ENCODE assay signal across 30 cellular contexts in the genomic region with DNA sequence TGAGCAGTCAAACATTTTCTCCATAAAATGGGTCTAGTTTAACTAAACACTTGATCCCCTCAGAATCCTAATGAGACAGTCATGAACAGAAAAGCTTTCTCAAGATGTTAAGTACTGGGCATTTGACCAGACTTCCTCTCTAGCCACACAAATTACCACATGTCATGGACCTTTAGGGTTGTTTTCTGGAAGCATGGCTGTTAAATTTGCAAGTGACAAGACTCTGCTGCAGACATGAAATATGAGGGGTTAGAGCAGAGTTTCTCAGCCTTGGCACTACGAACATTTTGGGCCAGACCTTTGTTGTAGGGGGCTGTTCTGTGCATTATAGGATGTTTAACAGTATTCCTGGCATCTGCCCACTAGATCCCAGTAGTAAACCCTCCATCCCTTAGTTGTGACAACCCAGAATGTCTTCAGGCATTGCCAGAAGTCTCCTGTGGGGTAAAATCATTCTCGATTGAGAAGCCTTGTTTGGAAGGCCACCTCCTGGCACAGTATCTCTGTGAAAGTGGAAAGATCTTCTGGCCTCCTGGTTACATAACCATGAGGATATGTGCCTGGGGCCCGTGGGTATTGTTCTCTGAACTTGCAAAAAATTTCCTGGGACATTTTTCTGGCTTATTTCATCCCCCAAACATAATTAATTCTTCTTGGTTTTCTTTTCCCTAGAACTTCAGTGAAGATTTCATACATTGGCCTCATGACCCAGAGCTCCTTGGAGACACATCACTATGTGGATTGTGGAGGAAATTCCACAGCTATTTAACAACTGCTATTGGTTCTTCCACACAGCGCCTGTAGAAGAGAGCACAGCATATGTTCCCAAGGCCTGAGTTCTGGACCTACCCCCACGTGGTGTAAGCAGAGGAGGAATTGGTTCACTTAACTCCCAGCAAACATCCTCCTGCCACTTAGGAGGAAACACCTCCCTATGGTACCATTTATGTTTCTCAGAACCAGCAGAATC. TPM values are rescaled to one million over a fixed set of nuclear protein-coding genes. Genes with fewer than 3 reads are reported as not detected.
A peak's percentile ranks its signal among the peaks of the same experiment; 100 is the strongest.
DNase-seq lines count a peak whose midpoint lies in the region; ATAC-seq, FAIRE-seq and TF ChIP-seq lines count a peak whose summit lies in the region.
"Had no signal": no experiment of that assay in that cellular context is flagged by ENCODE, and none has a peak within 500 bp of the region (broad histone marks: within the 10 kb centered on the region; RNA-seq: fewer than 3 reads in every experiment).

No MANE protein-coding gene starts in this region.

- TF ChIP-seq RAD21 in H1 (IDR thresholded peaks at IDR 0.05 in 1 of 2, conservative IDR thresholded peaks at IDR 0.05 in 1 of 2; ENCODE audit: low read depth in 2 of 2, low read length in 2 of 2): no peak

- CTCF ChIA-PET in H1 (lab: Charles Lee; ENCODE audit: partially characterized antibody): interaction anchor here (0.6 to 2.1 kb wide), 7 partner anchors 12 to 95 kb away, joined by 3 to 8 read pairs (median 4); a partner anchor contains a TSS

- H3K14ac ChIP-seq in H1 (ENCODE audit: insufficient read length): no peak overlapping the region

- H2AK5ac ChIP-seq in H1 (ENCODE audit: low read depth, low read length): no peak overlapping the region

- H3K4me2 ChIP-seq in H1 (ENCODE audit: insufficient read depth in 1 of 2, low read depth in 2 of 2, low read length in 2 of 2): no peak overlapping the region
- H3K4me2 ChIP-seq: BLaER1 treated with 17β-estradiol and CSF1 and Interleukin-3, amounts not matched to agents 10 nM and 100 nM had no signal

- H3K4me1 Mint-ChIP-seq in glutamatergic neuron (ENCODE audit: low read depth, unreplicated experiment): peaks cover 2% of the 10 kb centered on the region

- FAIRE-seq in H1 (lab: Jason Lieb, UNC): no peak
- FAIRE-seq: bronchial epithelial cell, D721Med, endometrium, kidney had no signal

- H3K79me2 ChIP-seq in H1 (ENCODE audit: control insufficient read depth in 1 of 2, insufficient read depth in 2 of 2, low read length in 2 of 2): no peaks in the 10 kb centered on the region

- no peak overlapping the region for H3K9ac ChIP-seq in H1 (replicated peaks in 1 of 4; ENCODE audit: extremely low read depth in 1 of 4, low read depth in 3 of 4, low read length in 3 of 4)
- H3K9ac ChIP-seq in subcutaneous abdominal adipose tissue (ENCODE audit: low read length in 5 of 5): peak overlapping the region in 1 of 5 donors; percentile 29
- H3K9ac ChIP-seq: BLaER1 treated with 17β-estradiol and CSF1 and Interleukin-3, amounts not matched to agents 10 nM and 100 nM had no signal

- no peak for DNase-seq in left ventricle myocardium inferior
- no peak for DNase-seq in cardiac septum (ENCODE audit: low spot score)
- DNase-seq in H1 (ENCODE audit: low read depth in 1 of 2, low spot score in 2 of 2): no peak
- peak; percentile 51 for DNase-seq in iris pigment epithelial cell (ENCODE audit: low read depth)
- no peak for DNase-seq in glutamatergic neuron
- DNase-seq in NCI-H2227 treated with DMSO at 0.1 percent for 48 hours (lab: John Stamatoyannopoulos, UW): no peak
- DNase-seq: activated CD8-positive, alpha-beta memory T cell treated with anti-CD3 and anti-CD28 coated beads, Interleukin-2, amount 50 U/mL, for 4 hours; activated effector memory CD4-positive, alpha-beta T cell treated with Interleukin-2 at 50 U/mL for 16 hours; activated naive CD8-positive, alpha-beta T cell treated with anti-CD3 and anti-CD28 coated beads, Interleukin-2, amount 50 U/mL, for 24 hours; foreskin keratinocyte; H7; kidney; naive B cell; NCI-H1417; NCI-H526 treated with DMSO at 0.1 percent for 48 hours; occipital lobe; retina; substantia nigra; upper lobe of right lung; WERI-Rb-1 had no signal

- H3K23ac ChIP-seq in H1 (ENCODE audit: insufficient read length): no peak overlapping the region

- H4K20me1 ChIP-seq in H1 (replicated peaks in 1 of 2; ENCODE audit: control insufficient read depth in 1 of 2, insufficient read depth in 2 of 2, low read length in 2 of 2): no peaks in the 10 kb centered on the region

- H3K4me1 ChIP-seq in left ventricle myocardium inferior: peaks cover 77% of the 10 kb centered on the region
- peaks cover 0 to 7% (median under 1%) of the 10 kb centered on the region in 4 experiments; a peak in 4 of 7 replicates for H3K4me1 ChIP-seq in H1 (replicated peaks in 1 of 4; ENCODE audit: control insufficient read depth in 3 of 4, insufficient read depth in 4 of 4, low read length in 3 of 4)
- H3K4me1 ChIP-seq in subcutaneous abdominal adipose tissue (ENCODE audit: control insufficient read depth in 5 of 5, insufficient read depth in 5 of 5, low read length in 5 of 5): peaks cover 12 to 43% (median 40%) of the 10 kb centered on the region in 5 donors

- TF ChIP-seq POLR2A in H1 (IDR thresholded peaks at IDR 0.05; ENCODE audit: control extremely low read depth in 1 of 2, low read depth in 2 of 2, low read length in 2 of 2): no peak

- H4K5ac ChIP-seq in H1 (ENCODE audit: insufficient read length, low read depth, low read length): no peak overlapping the region

- H3K4me3 ChIP-seq in left ventricle myocardium inferior (no peak overlapping the region), H1 (ENCODE audit: extremely low read depth in 1 of 4, insufficient read depth in 2 of 4, low read depth in 3 of 4, low read length in 4 of 4) (no peak overlapping the region), subcutaneous abdominal adipose tissue (ENCODE audit: low read depth in 1 of 5, low read length in 5 of 5) (no peak overlapping the region)
- H3K4me3 ChIP-seq: BLaER1 treated with 17β-estradiol and CSF1 and Interleukin-3, amounts not matched to agents 10 nM and 100 nM; upper lobe of right lung had no signal

- H3K4ac ChIP-seq in H1 (replicated peaks; ENCODE audit: insufficient read length, low read depth, low read length): no peak overlapping the region

- no peak overlapping the region for H2BK12ac ChIP-seq in H1 (ENCODE audit: low read depth, low read length)

- no peaks in the 10 kb centered on the region for H3K36me3 ChIP-seq in left ventricle myocardium inferior
- no peaks in the 10 kb centered on the region for H3K36me3 ChIP-seq in H1 (ENCODE audit: control insufficient read depth in 2 of 4, insufficient read depth in 4 of 4, low read length in 3 of 4)
- H3K36me3 ChIP-seq in subcutaneous abdominal adipose tissue (ENCODE audit: control insufficient read depth in 5 of 5, insufficient read depth in 5 of 5, low read length in 5 of 5): no peaks in the 10 kb centered on the region

- POLR2A ChIA-PET in H1 (lab: Charles Lee; ENCODE audit: partially characterized antibody): interaction anchor here (0.7 to 1.1 kb wide), 2 partner anchors 11 to 12 kb away, joined by 3 to 5 read pairs; no protein-coding TSS in a partner anchor

- no peak overlapping the region for H3K56ac ChIP-seq in H1 (replicated peaks; ENCODE audit: insufficient read length, low read depth, low read length)

- H2AFZ ChIP-seq in H1 (ENCODE audit: low read length): no peak overlapping the region

- no peak for ATAC-seq in HG02870 (IDR thresholded peaks at IDR 0.05; ENCODE audit: unreplicated experiment)
- ATAC-seq: activated naive CD8-positive, alpha-beta T cell treated with anti-CD3 and anti-CD28 coated beads, Interleukin-2, amount 50 U/mL, for 24 hours; foreskin keratinocyte; upper lobe of right lung had no signal

- H3K23me2 ChIP-seq in H1 (ENCODE audit: low read depth, low read length): peaks cover 6% of the 10 kb centered on the region; the same call in 1 of the 2 replicates

- intact Hi-C loops in left ventricle myocardium inferior (cut with micrococcal nuclease) (no loop called here), cardiac septum (cut with DNase I) (no loop called here)

- no peak overlapping the region for H2BK15ac ChIP-seq in H1 (ENCODE audit: low read length)

- H3K4me3 Mint-ChIP-seq in glutamatergic neuron (ENCODE audit: unreplicated experiment): no peak overlapping the region
- H3K4me3 Mint-ChIP-seq: activated naive CD8-positive, alpha-beta T cell treated with anti-CD3 and anti-CD28 coated beads, Interleukin-2, amount 50 U/mL, for 24 hours; memory B cell had no signal

- peaks cover 4% of the 10 kb centered on the region for H3K27me3 Mint-ChIP-seq in glutamatergic neuron (ENCODE audit: unreplicated experiment)
- H3K27me3 Mint-ChIP-seq: IgD-negative memory B cell, memory B cell, naive B cell had no signal

- TF ChIP-seq CTCF in left ventricle myocardium inferior (IDR thresholded peaks at IDR 0.05; ENCODE audit: borderline replicate concordance) (no peak), H1 (IDR thresholded peaks at IDR 0.05; ENCODE audit: control extremely low read depth in 1 of 3, insufficient read depth in 1 of 3, low read depth in 1 of 3, low read length in 3 of 3) (no peak), glutamatergic neuron (IDR thresholded peaks at IDR 0.05; ENCODE audit: partially characterized antibody, unreplicated experiment) (no peak)

- H3K9me3 ChIP-seq in left ventricle myocardium inferior (replicated peaks): no peaks in the 10 kb centered on the region
- H3K9me3 ChIP-seq in H1 (ENCODE audit: insufficient read depth in 2 of 2, low read depth in 1 of 2, low read length in 1 of 2): no peaks in the 10 kb centered on the region
- no peaks in the 10 kb centered on the region for H3K9me3 ChIP-seq in subcutaneous abdominal adipose tissue (ENCODE audit: control insufficient read depth in 5 of 5, low read length in 5 of 5)
- H3K9me3 ChIP-seq: BLaER1 treated with 17β-estradiol and CSF1 and Interleukin-3, amounts not matched to agents 10 nM and 100 nM; upper lobe of right lung had no signal

- no peaks in the 10 kb centered on the region; the same call in 1 of the 2 replicates for H3K79me1 ChIP-seq in H1 (ENCODE audit: low read depth, low read length)

- H2BK120ac ChIP-seq in H1 (replicated peaks; ENCODE audit: low read depth, low read length): no peak overlapping the region

- H3K9me3 Mint-ChIP-seq in glutamatergic neuron (ENCODE audit: unreplicated experiment): peaks cover 1% of the 10 kb centered on the region
- H3K9me3 Mint-ChIP-seq: activated naive CD8-positive, alpha-beta T cell treated with anti-CD3 and anti-CD28 coated beads, Interleukin-2, amount 50 U/mL, for 24 hours; IgD-negative memory B cell; memory B cell; naive B cell had no signal

- no peak overlapping the region for H3K18ac ChIP-seq in H1 (ENCODE audit: extremely low read depth, low read length)

- no peak for TF ChIP-seq EP300 in H1 (IDR thresholded peaks at IDR 0.05; ENCODE audit: borderline replicate concordance in 1 of 2, low read depth in 2 of 2, low read length in 2 of 2)

- H2BK5ac ChIP-seq in H1 (ENCODE audit: low read depth, low read length): no peak overlapping the region

- no peak overlapping the region for H4K8ac ChIP-seq in H1 (ENCODE audit: extremely low read depth, insufficient read depth, low read length)

- H3K27ac ChIP-seq in left ventricle myocardium inferior (replicated peaks): peak overlapping the region; percentile 42
- no peak overlapping the region for H3K27ac ChIP-seq in H1 (ENCODE audit: low read depth, low read length)
- peak overlapping the region; percentile 39 for H3K27ac ChIP-seq in subcutaneous abdominal adipose tissue (ENCODE audit: low read depth, low read length)
- H3K27ac ChIP-seq: BLaER1 treated with 17β-estradiol and CSF1 and Interleukin-3, amounts not matched to agents 10 nM and 100 nM; foreskin keratinocyte; upper lobe of right lung; WERI-Rb-1 had no signal

- H4K91ac ChIP-seq in H1 (replicated peaks; ENCODE audit: insufficient read length, low read length): no peak overlapping the region

- 73% methylated on average over 5 of the region's 5 CpGs; no CpG with 5 or more reads in 1 of the 2 experiments for WGBS in H1 (ENCODE audit: extremely low coverage in 1 of 2, insufficient coverage in 1 of 2, insufficient read length in 1 of 2, insufficient replicate concordance in 2 of 2, low coverage in 1 of 2, low lambda C conversion rate in 2 of 2, missing lambda C conversion rate in 1 of 2), 2 experiments

- H3K27me3 ChIP-seq in left ventricle myocardium inferior (ENCODE audit: low read depth) (no peaks in the 10 kb centered on the region), H1 (replicated peaks in 1 of 4; ENCODE audit: control insufficient read depth in 3 of 4, extremely low read depth in 1 of 4, insufficient read depth in 3 of 4, low read length in 3 of 4) (peaks cover 1 to 20% (median 13%) of the 10 kb centered on the region in 4 experiments), subcutaneous abdominal adipose tissue (ENCODE audit: control insufficient read depth in 5 of 5, insufficient read depth in 4 of 5, low read length in 5 of 5) (no peaks in the 10 kb centered on the region)
- H3K27me3 ChIP-seq: foreskin keratinocyte, upper lobe of right lung had no signal

- no peak overlapping the region for H2BK20ac ChIP-seq in H1 (ENCODE audit: low read length)

- H3K27ac Mint-ChIP-seq in glutamatergic neuron (ENCODE audit: unreplicated experiment): no peak overlapping the region
- H3K27ac Mint-ChIP-seq: activated naive CD8-positive, alpha-beta T cell treated with anti-CD3 and anti-CD28 coated beads, Interleukin-2, amount 50 U/mL, for 24 hours; memory B cell; naive B cell had no signal

- H3K36me3 Mint-ChIP-seq in glutamatergic neuron (ENCODE audit: unreplicated experiment): no peaks in the 10 kb centered on the region
- H3K36me3 Mint-ChIP-seq: IgD-negative memory B cell had no signal

RNA-seq across cellular contexts. Expression of a gene that starts 4.3 kb away (rescaled TPM):
- total RNA-seq in left ventricle myocardium inferior: 48.1 TPM
- 37.5 TPM for total RNA-seq in cardiac septum
- total RNA-seq in H1 (2021; fragmentation: NEBNext Ultra II Directional; extraction: Animal tissue kit (Norgen Biotek cat#: 25700)): 36.6 and 37.0 TPM in 2 replicates
- polyA plus RNA-seq in H1 (2011; rRNA removed): 35.7 and 45.3 TPM in 2 replicates
- 50.0 TPM for polyA plus RNA-seq in H1 (2011; cell fraction: cytosol; rRNA removed)
- polyA plus RNA-seq in H1 (2011; cell fraction: nucleus; rRNA removed): 47.3 TPM
- 30.0 to 40.7 TPM (median 38.1 TPM) in 4 replicates for polyA plus RNA-seq in H1 (2012, experiment 1 of 2)
- polyA plus RNA-seq in H1 (2012, experiment 2 of 2): 22.3 TPM
- polyA plus RNA-seq in H1 (2013, experiment 1 of 2): 29.9 TPM
- 32.5 TPM for polyA plus RNA-seq in H1 (2013, experiment 2 of 2)
- 64.9 and 98.9 TPM in 2 replicates for polyA minus RNA-seq in H1 (2011; rRNA and poly(A)+ RNA removed)
- 23.5 TPM for polyA minus RNA-seq in H1 (2011; cell fraction: cytosol; rRNA and poly(A)+ RNA removed)
- polyA minus RNA-seq in H1 (2011; cell fraction: nucleus; rRNA and poly(A)+ RNA removed): 34.8 TPM
- 24.0 TPM for total RNA-seq in glutamatergic neuron (ENCODE audit: unreplicated experiment)

RNA-seq across cellular contexts. Expression of a gene that starts 36.5 kb away (rescaled TPM):
- total RNA-seq in left ventricle myocardium inferior (not detected), cardiac septum (0.13 TPM), glutamatergic neuron (ENCODE audit: unreplicated experiment) (0.34 TPM)
- 11.7 and 14.6 TPM in 2 replicates for total RNA-seq in H1 (2021; fragmentation: NEBNext Ultra II Directional; extraction: Animal tissue kit (Norgen Biotek cat#: 25700))
- 4.2 and 8.8 TPM in 2 replicates for polyA plus RNA-seq in H1 (2011; rRNA removed)
- 6.4 TPM for polyA plus RNA-seq in H1 (2011; cell fraction: cytosol; rRNA removed)
- 34.3 TPM for polyA plus RNA-seq in H1 (2011; cell fraction: nucleus; rRNA removed)
- 7.3 to 9.9 TPM (median 8.3 TPM) in 4 replicates for polyA plus RNA-seq in H1 (2012, experiment 1 of 2)
- polyA plus RNA-seq in H1 (2012, experiment 2 of 2): 8.6 TPM
- 10.3 TPM for polyA plus RNA-seq in H1 (2013, experiment 1 of 2)
- polyA plus RNA-seq in H1 (2013, experiment 2 of 2): 8.7 TPM
- 2.9 and 5.7 TPM in 2 replicates for polyA minus RNA-seq in H1 (2011; rRNA and poly(A)+ RNA removed)
- 7.3 TPM for polyA minus RNA-seq in H1 (2011; cell fraction: cytosol; rRNA and poly(A)+ RNA removed)
- polyA minus RNA-seq in H1 (2011; cell fraction: nucleus; rRNA and poly(A)+ RNA removed): 7.9 TPM
- total RNA-seq: A172, kidney, M059J, upper lobe of right lung had no signal
- polyA plus RNA-seq: IgD-negative memory B cell had no signal
